Comparison of ENCODE assay signal across 8 cellular contexts in genomic region chr3:119323401-119324107, GRCh38. TPM values are rescaled to one million over a fixed set of nuclear protein-coding genes. Genes with fewer than 3 reads are reported as not detected.
DNase-seq lines count a peak whose midpoint lies in the region; ATAC-seq and TF ChIP-seq lines count a peak whose summit lies in the region.

No MANE protein-coding gene starts in this region.

- H3K79me2 ChIP-seq in neural progenitor cell (ENCODE audit: low read depth): no peaks in the 10 kb centered on the region

- H3K4me1 ChIP-seq in neural progenitor cell: peaks cover 4% of the 10 kb centered on the region

- peaks cover 17 to 20% (median 18%) of the 10 kb centered on the region in 3 donors for H3K4me1 Mint-ChIP-seq in T-cell
- H3K4me1 Mint-ChIP-seq in neural progenitor cell: peaks cover 11% of the 10 kb centered on the region

- H3K27ac ChIP-seq in neural progenitor cell: no peak overlapping the region

- DNase-seq in AG09309 (ENCODE audit: low read depth): no peak
- peak in 11 of 34 experiments; percentile 26 to 51 (median 42) for DNase-seq in T-cell
- DNase-seq in effector CD8-positive, alpha-beta T cell (lab: John Stamatoyannopoulos, UW): peak; percentile 24
- DNase-seq in neural progenitor cell (ENCODE audit: low spot score): no peak
- no peak for DNase-seq in NCI-H2107 (lab: John Stamatoyannopoulos, UW)
- DNase-seq in NCI-H1417 treated with DMSO at 0.1 percent for 48 hours (lab: John Stamatoyannopoulos, UW): no peak

- H3K4me3 ChIP-seq in AG09309 (ENCODE audit: control insufficient read depth, low read depth, low read length): peak overlapping the region; percentile 78
- H3K4me3 ChIP-seq in neural progenitor cell: peak overlapping the region; percentile 68

- no peak overlapping the region for H3K9ac ChIP-seq in neural progenitor cell

- no peaks in the 10 kb centered on the region for H3K36me3 Mint-ChIP-seq in T-cell
- H3K36me3 Mint-ChIP-seq in neural progenitor cell: no peaks in the 10 kb centered on the region

- H2AFZ ChIP-seq in neural progenitor cell (replicated peaks): peak overlapping the region; percentile 85

- H3K9me3 Mint-ChIP-seq in T-cell (no peaks in the 10 kb centered on the region), neural progenitor cell (no peaks in the 10 kb centered on the region)

- peak overlapping the region; percentile 79 to 84 (median 80) for H3K4me3 Mint-ChIP-seq in T-cell
- H3K4me3 Mint-ChIP-seq in neural progenitor cell: peak overlapping the region; percentile 86

- H3F3A ChIP-seq in neural progenitor cell (ENCODE audit: low read depth): peaks cover 5% of the 10 kb centered on the region

- no peaks in the 10 kb centered on the region for H4K20me1 ChIP-seq in neural progenitor cell (ENCODE audit: low read depth)

- no peak for TF ChIP-seq CTCF in AG09309 (IDR thresholded peaks at IDR 0.05; ENCODE audit: control insufficient read depth, insufficient read depth, low read depth, low read length, missing control alignments)
- TF ChIP-seq CTCF in neural progenitor cell (IDR thresholded peaks at IDR 0.05): no peak

- H3K36me3 ChIP-seq in neural progenitor cell: no peaks in the 10 kb centered on the region

- POLR2A ChIA-PET in T-cell (lab: Charles Lee): interaction anchor here in 1 of 2 donors (1.9 kb wide), 1 partner anchor 29 kb away, joined by 14 read pairs; the partner anchor contains the start of gene ARHGAP31

- H3K4me2 ChIP-seq in neural progenitor cell: peak overlapping the region; percentile 91

- CTCF ChIA-PET in T-cell (lab: Charles Lee): interaction anchor here (0.5 to 1.4 kb wide), 8 partner anchors 22 to 529 kb away, joined by 3 to 7 read pairs (median 3); partner anchors contain the start of gene ARHGAP31 (in 1 of the 2)

- ATAC-seq in GM19043 (IDR thresholded peaks at IDR 0.05; ENCODE audit: low read depth, unreplicated experiment) (peak; percentile 28), HG03280 (IDR thresholded peaks at IDR 0.05; ENCODE audit: unreplicated experiment) (peak; percentile 24), T-cell (replicated peaks in 1 of 4) (peak; percentile 49 to 70 (median 53))

- no peaks in the 10 kb centered on the region for H3K9me3 ChIP-seq in neural progenitor cell (ENCODE audit: low read depth)

- peaks cover 40% of the 10 kb centered on the region for H3K27me3 ChIP-seq in neural progenitor cell

- H3K27ac Mint-ChIP-seq in T-cell: peak overlapping the region; percentile 88 to 91
- peak overlapping the region; percentile 76 for H3K27ac Mint-ChIP-seq in neural progenitor cell

- H3K27me3 Mint-ChIP-seq in T-cell: no peaks in the 10 kb centered on the region
- H3K27me3 Mint-ChIP-seq in neural progenitor cell (ENCODE audit: insufficient read depth, low read depth): peaks cover 3% of the 10 kb centered on the region

RNA-seq across cellular contexts. Expression of gene ARHGAP31, which starts 29.4 kb away (rescaled TPM):
- total RNA-seq in T-cell: 1 to 10 TPM; 2.7 to 5.1 (median 3.4) TPM
- 0.13 and 0.34 TPM in 2 replicates for total RNA-seq in neural progenitor cell (ENCODE audit: low replicate concordance)
